28 cellular contexts compared by ENCODE assay signal in genomic region chr13:87535911-87536310, GRCh38.
"Had no signal": no experiment of that assay in that cellular context is flagged by ENCODE, and none has a peak within 500 bp of the region (broad histone marks: within the 10 kb centered on the region; RNA-seq: fewer than 3 reads in every experiment).

No MANE protein-coding gene starts in this region.

- H3K4me1 Mint-ChIP-seq: central memory CD8-positive, alpha-beta T cell; mesothelial cell of epicardium; naive thymus-derived CD8-positive, alpha-beta T cell had no signal

- H3K4me3 Mint-ChIP-seq: central memory CD8-positive, alpha-beta T cell; effector memory CD8-positive, alpha-beta T cell; mesothelial cell of epicardium; naive thymus-derived CD8-positive, alpha-beta T cell; stimulated activated naive CD8-positive, alpha-beta T cell treated with anti-CD3 and anti-CD28 coated beads, Interleukin-15, Interleukin-2, amounts not matched to agents 100 ng/mL and 50 ng/mL, for 24 hours had no signal

- H3K36me3 ChIP-seq: brain microvascular endothelial cell, esophagus squamous epithelium, gastroesophageal sphincter, heart right ventricle, prostate gland, thyroid gland had no signal

- H3K4me3 ChIP-seq: dorsolateral prefrontal cortex, esophagus squamous epithelium, gastroesophageal sphincter, heart right ventricle, lung, prostate gland, thyroid gland had no signal

- DNase-seq: activated CD4-positive, alpha-beta T cell treated with anti-CD3 and anti-CD28 coated beads for 1 hour; activated CD4-positive, alpha-beta T cell treated with anti-CD3 and anti-CD28 coated beads, Interleukin-2, amount 50 U/mL, for 1 hour; activated gamma-delta T cell treated with Interleukin-2 at 50 U/mL for 16 hours; activated T-cell treated with anti-CD3 and anti-CD28 coated beads, Interleukin-2, amount 50 U/mL, for 1 hour; aorta; brain microvascular endothelial cell; dorsolateral prefrontal cortex; effector memory CD8-positive, alpha-beta T cell; esophagus squamous epithelium; heart right ventricle; kidney; naive thymus-derived CD8-positive, alpha-beta T cell; stimulated activated CD4-positive, alpha-beta T cell treated with anti-CD3 and anti-CD28 coated beads, Interleukin-12 subunit alpha, Interleukin-12 subunit beta, amount 100 ng/mL, for 4 hours; stimulated activated CD4-positive, alpha-beta T cell treated with anti-CD3 and anti-CD28 coated beads, Interleukin-4, amount 100 ng/mL, for 4 hours; substantia nigra; T-helper 1 cell; thyroid gland had no signal

- H3K27ac Mint-ChIP-seq: activated naive CD4-positive, alpha-beta T cell treated with anti-CD3 and anti-CD28 coated beads, Interleukin-2, amount 50 U/mL, for 72 hours; effector memory CD8-positive, alpha-beta T cell; mesothelial cell of epicardium; naive thymus-derived CD8-positive, alpha-beta T cell; stimulated activated naive CD8-positive, alpha-beta T cell treated with anti-CD3 and anti-CD28 coated beads, Interleukin-15, Interleukin-2, amounts not matched to agents 100 ng/mL and 50 ng/mL, for 24 hours had no signal

- FAIRE-seq: colon, endothelial cell of umbilical vein, kidney, TTC549 had no signal

- ATAC-seq: effector memory CD8-positive, alpha-beta T cell; gastroesophageal sphincter; heart right ventricle; left lobe of liver; naive thymus-derived CD8-positive, alpha-beta T cell had no signal

- H3K27ac ChIP-seq: brain microvascular endothelial cell, esophagus squamous epithelium, gastroesophageal sphincter, heart right ventricle, prostate gland, thyroid gland had no signal

- H3K27me3 ChIP-seq: brain microvascular endothelial cell, dorsolateral prefrontal cortex, esophagus squamous epithelium, gastroesophageal sphincter, heart right ventricle, thyroid gland had no signal

- H3K27me3 Mint-ChIP-seq: central memory CD8-positive, alpha-beta T cell; effector memory CD8-positive, alpha-beta T cell; naive thymus-derived CD8-positive, alpha-beta T cell; stimulated activated naive CD8-positive, alpha-beta T cell treated with anti-CD3 and anti-CD28 coated beads, Interleukin-15, Interleukin-2, amounts not matched to agents 100 ng/mL and 50 ng/mL, for 24 hours had no signal

- H3K9me3 Mint-ChIP-seq: mesothelial cell of epicardium had no signal

- H3K36me3 Mint-ChIP-seq: activated naive CD4-positive, alpha-beta T cell treated with anti-CD3 and anti-CD28 coated beads, Interleukin-2, amount 50 U/mL, for 72 hours; mesothelial cell of epicardium; naive thymus-derived CD8-positive, alpha-beta T cell had no signal

- H3K4me1 ChIP-seq: esophagus squamous epithelium, gastroesophageal sphincter, heart right ventricle, prostate gland, thyroid gland had no signal

- H3K9me3 ChIP-seq: esophagus squamous epithelium, gastroesophageal sphincter, heart right ventricle, prostate gland, thyroid gland had no signal
